12 cellular contexts compared by ENCODE assay signal in genomic region chr18:74806073-74806472, GRCh38.
DNase-seq lines count a peak whose midpoint lies in the region; ATAC-seq, FAIRE-seq and TF ChIP-seq lines count a peak whose summit lies in the region.
"Had no signal": no experiment of that assay in that cellular context is flagged by ENCODE, and none has a peak within 500 bp of the region (broad histone marks: within the 10 kb centered on the region; RNA-seq: fewer than 3 reads in every experiment).

No MANE protein-coding gene starts in this region.

- no peak for TF ChIP-seq POLR2A in K562 (conservative IDR thresholded peaks at IDR 0.05)

- no peaks in the 10 kb centered on the region for H3K36me3 ChIP-seq in K562 (ENCODE audit: control insufficient read depth, insufficient read depth, low read length)
- H3K36me3 ChIP-seq in left lung: no peaks in the 10 kb centered on the region
- H3K36me3 ChIP-seq: tibial nerve had no signal

- POLR2A ChIA-PET in K562 (lab: Yijun Ruan, JAX): interaction anchor here (0.6 kb wide), 1 partner anchor 1049 kb away, joined by 3 read pairs; no protein-coding TSS in a partner anchor

- intact Hi-C loops in left cardiac atrium (cut with DNase I): loop anchor here in 1 of 2 donors (10.0 kb wide), 1 partner anchor 59 kb away; no protein-coding TSS in a partner anchor
- intact Hi-C loops in Right ventricle myocardium inferior (cut with DNase I): no loop called here
- intact Hi-C loops in K562 (cut with micrococcal nuclease): loop anchor here (10.0 kb wide), 1 partner anchor 151 kb away; no protein-coding TSS in a partner anchor
- intact Hi-C loops in left lung (cut with DNase I): no loop called here

- H3K27me3 ChIP-seq in K562 (ENCODE audit: control insufficient read depth in 2 of 2, insufficient read depth in 2 of 2, low read length in 2 of 2) (no peaks in the 10 kb centered on the region), left lung (no peaks in the 10 kb centered on the region)
- H3K27me3 ChIP-seq: tibial nerve had no signal

- no peak for DNase-seq in left cardiac atrium
- DNase-seq in Right ventricle myocardium inferior (ENCODE audit: missing footprints): no peak
- peak in 2 of 4 experiments; percentile 4 to 29 for DNase-seq in K562 (ENCODE audit: extremely low read depth in 1 of 4, low spot score in 3 of 4)
- peak in 1 of 2 donors; percentile 51 for DNase-seq in left lung
- no peak for DNase-seq in NCI-H524 treated with DMSO at 0.1 percent for 48 hours (lab: John Stamatoyannopoulos, UW)
- no peak for DNase-seq in GM19240 (ENCODE audit: insufficient read length, low spot score)
- DNase-seq in middle frontal gyrus (ENCODE audit: extremely low spot score, low spot score): no peak
- DNase-seq: activated CD8-positive, alpha-beta memory T cell treated with anti-CD3 and anti-CD28 coated beads, Interleukin-2, amount 10 ng/mL, durations not matched to agents 7 days and 5 days; SHP77 had no signal

- H3K27ac ChIP-seq in K562 (ENCODE audit: extremely low read depth, low read depth, low read length) (no peak overlapping the region), left lung (peak overlapping the region; percentile 29 to 37)
- H3K27ac ChIP-seq: tibial nerve had no signal

- H4K20me1 ChIP-seq in K562 (replicated peaks; ENCODE audit: control insufficient read depth, insufficient read depth, low read length): no peaks in the 10 kb centered on the region

- no peak overlapping the region for H3K9ac ChIP-seq in K562 (ENCODE audit: insufficient read depth in 1 of 2, low read depth in 2 of 2, low read length in 2 of 2)

- no peak overlapping the region for H3K4me2 ChIP-seq in K562 (ENCODE audit: insufficient read depth, low read length)

- CTCF ChIA-PET in K562 (lab: Yijun Ruan, JAX; ENCODE audit: low intra/inter-chr PET ratio): no interaction called here

- no peaks in the 10 kb centered on the region for H3K9me3 ChIP-seq in K562 (replicated peaks; ENCODE audit: control insufficient read depth, insufficient read depth, low read depth, low read length)
- no peaks in the 10 kb centered on the region for H3K9me3 ChIP-seq in left lung
- H3K9me3 ChIP-seq: tibial nerve had no signal

- ATAC-seq in left cardiac atrium (peak; percentile 38 to 47), Right ventricle myocardium inferior (no peak), K562 (peak; percentile 49; the same call in 2 of the 3 replicates), left lung (peak; percentile 85), HG03432 (IDR thresholded peaks at IDR 0.05; ENCODE audit: unreplicated experiment) (no peak)

- no peaks in the 10 kb centered on the region for H3K9me1 ChIP-seq in K562 (ENCODE audit: control insufficient read depth, insufficient read depth, low read length)

- no peak overlapping the region for H3K4me3 ChIP-seq in K562
- H3K4me3 ChIP-seq in left lung: no peak overlapping the region
- H3K4me3 ChIP-seq: tibial nerve had no signal

- no peak for FAIRE-seq in K562 (lab: Jason Lieb, UNC)
- FAIRE-seq: colon had no signal

- no peaks in the 10 kb centered on the region for H3K79me2 ChIP-seq in K562 (ENCODE audit: control insufficient read depth, insufficient read depth, low read length)

- H3K4me1 ChIP-seq in K562 (replicated peaks in 1 of 2; ENCODE audit: control insufficient read depth in 2 of 2, insufficient read depth in 2 of 2, low read length in 2 of 2) (peaks cover 0 to 13% of the 10 kb centered on the region in 2 experiments; a peak in 2 of 5 replicates), left lung (peaks cover 0 to 5% of the 10 kb centered on the region in 2 donors)
- H3K4me1 ChIP-seq: tibial nerve had no signal

- H2AFZ ChIP-seq in K562 (ENCODE audit: low read depth, low read length): no peak overlapping the region

- in situ Hi-C loops in K562 (cut with MboI): no loop called here

- no peak for TF ChIP-seq RAD21 in K562 (CRISPR knock-in tag; conservative IDR thresholded peaks at IDR 0.05 in 1 of 2, IDR thresholded peaks at IDR 0.05 in 1 of 2)

- BruUV-seq in K562 (replicated peaks; lab: Mats Ljungman, UMichigan): no TSS peak

- 19% methylated on average over 6 of the region's 6 CpGs for WGBS in K562 (ENCODE audit: insufficient coverage, low coverage, missing lambda C conversion rate)

- TF ChIP-seq CTCF in K562 (IDR thresholded peaks at IDR 0.05 in 2 of 3, conservative IDR thresholded peaks at IDR 0.05 in 1 of 3; ENCODE audit: insufficient read depth in 2 of 3, low read depth in 1 of 3, low read length in 3 of 3) (no peak), left lung (IDR thresholded peaks at IDR 0.05) (no peak)

- peak; percentile 33; the same call in 1 of the 2 replicates for TF ChIP-seq EP300 in K562 (IDR thresholded peaks at IDR 0.05; ENCODE audit: low read length)

TF ChIP-seq in K562, 482 proteins besides CTCF, POLR2A, EP300 and RAD21 (continues in another document):
- TF ChIP-seq ZNF398 (CRISPR knock-in tag; IDR thresholded peaks at IDR 0.05) (no peak), TSC22D4 (tag; IDR thresholded peaks at IDR 0.05) (no peak), KDM1A (IDR thresholded peaks at IDR 0.05) (peak; percentile 36 to 51; a peak in 3 of 4 replicates), CBFA2T2 (conservative IDR thresholded peaks at IDR 0.05) (peak; percentile 57), ZBTB1 (CRISPR knock-in tag; IDR thresholded peaks at IDR 0.05; ENCODE audit: borderline replicate concordance, low read depth) (no peak), NRF1 (conservative IDR thresholded peaks at IDR 0.05 in 1 of 2, IDR thresholded peaks at IDR 0.05 in 1 of 2) (no peak), ARID1B (IDR thresholded peaks at IDR 0.05) (peak; percentile 54), ZNF354B (CRISPR knock-in tag; IDR thresholded peaks at IDR 0.05) (no peak), ZBTB43 (CRISPR knock-in tag; IDR thresholded peaks at IDR 0.05) (no peak), NKRF (IDR thresholded peaks at IDR 0.05; ENCODE audit: borderline replicate concordance) (no peak), BCL6 (CRISPR knock-in tag; IDR thresholded peaks at IDR 0.05) (no peak), CHAMP1 (IDR thresholded peaks at IDR 0.05) (no peak), TRIM24 (IDR thresholded peaks at IDR 0.05) (no peak), SRSF1 (IDR thresholded peaks at IDR 0.05; ENCODE audit: low read depth, low read length) (no peak), ELF1 (tag; IDR thresholded peaks at IDR 0.05) (no peak), MAZ (CRISPR knock-in tag; conservative IDR thresholded peaks at IDR 0.05 in 1 of 2, IDR thresholded peaks at IDR 0.05 in 1 of 2) (no peak)

Comparison
In these comparisons a context has a peak if more than half of its experiments do, and no peak if none do; other contexts are left out.
1. ATAC-seq: peak in left cardiac atrium (2 of 2), K562 (single experiment) and left lung (single experiment); none in Right ventricle myocardium inferior (single experiment) and HG03432 (single experiment).